In genomic region chr2:157833721-157834120, GRCh38 we compare ENCODE assay signal across 8 cellular contexts.
"Had no signal": no experiment of that assay in that cellular context is flagged by ENCODE, and none has a peak within 500 bp of the region (broad histone marks: within the 10 kb centered on the region; RNA-seq: fewer than 3 reads in every experiment).

No MANE protein-coding gene starts in this region.

- H3K4me3 ChIP-seq: GM23338, HAP-1, K562 had no signal

- H3K4me3 Mint-ChIP-seq: GM23338, HFFc6 had no signal

- H3K27ac ChIP-seq: HL-60 had no signal

- H3K36me3 ChIP-seq: HAP-1 had no signal

- ATAC-seq: HCT116 had no signal

- DNase-seq: H7, HFFc6, IMR-90 had no signal

- H3K9me3 ChIP-seq: HAP-1 had no signal

- H3K9me3 Mint-ChIP-seq: GM23338, HFFc6 had no signal

- H3K27ac Mint-ChIP-seq: GM23338, HFFc6 had no signal
